Comparison of ENCODE assay signal across 8 cellular contexts in the genomic region with DNA sequence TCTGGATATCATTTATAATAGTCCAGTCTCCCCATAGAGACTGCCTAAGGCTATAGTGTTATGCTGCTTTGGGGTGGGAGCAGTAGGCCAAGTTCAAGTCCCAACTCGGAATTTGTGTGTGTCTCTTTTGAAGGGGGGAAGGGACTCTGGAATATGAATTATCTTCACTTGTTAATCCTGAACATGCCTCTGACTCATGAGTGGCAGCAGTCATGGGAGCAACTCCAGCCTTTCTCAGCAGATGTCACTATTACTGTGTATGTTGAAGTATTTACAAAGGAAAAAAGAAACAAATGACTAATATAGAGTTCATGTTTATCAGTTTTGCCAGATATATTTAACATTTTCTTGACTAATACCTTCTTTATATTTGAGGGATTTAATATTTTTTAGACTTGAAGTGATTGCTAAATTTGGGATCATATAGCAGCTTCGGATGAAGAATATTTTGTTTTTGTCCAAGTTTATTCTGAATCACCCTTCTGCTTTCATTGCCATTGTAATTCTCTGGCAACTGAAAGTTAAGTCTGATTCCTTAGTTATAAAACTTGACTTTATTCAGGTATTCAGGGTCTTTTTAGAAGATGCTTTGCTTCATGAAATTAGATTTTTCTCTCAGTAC. TPM values are rescaled to one million over a fixed set of nuclear protein-coding genes. Genes with fewer than 3 reads are reported as not detected.
DNase-seq lines count a peak whose midpoint lies in the region; ATAC-seq, FAIRE-seq and TF ChIP-seq lines count a peak whose summit lies in the region.

No MANE protein-coding gene starts in this region.

- H3K36me3 ChIP-seq in CD8-positive, alpha-beta T cell (ENCODE audit: insufficient read depth, low read length): peaks cover 59% of the 10 kb centered on the region
- H3K36me3 ChIP-seq in adrenal gland (replicated peaks in 1 of 2) (peaks cover 0 to 86% of the 10 kb centered on the region in 2 donors), upper lobe of right lung (peaks cover 100% of the 10 kb centered on the region)

- no peaks in the 10 kb centered on the region for H3K9me3 Mint-ChIP-seq in CD8-positive, alpha-beta T cell
- no peaks in the 10 kb centered on the region for H3K9me3 Mint-ChIP-seq in natural killer cell treated with Interleukin-12 subunit alpha and Interleukin-12 subunit beta and Interleukin-15 and Interleukin-18, amount 100 ng/mL, for 72 hours

- peaks cover 19% of the 10 kb centered on the region for H3K4me1 Mint-ChIP-seq in CD8-positive, alpha-beta T cell (ENCODE audit: low read depth)
- peaks cover 15 to 31% of the 10 kb centered on the region in 2 donors for H3K4me1 Mint-ChIP-seq in natural killer cell treated with Interleukin-12 subunit alpha and Interleukin-12 subunit beta and Interleukin-15 and Interleukin-18, amount 100 ng/mL, for 72 hours (ENCODE audit: low read depth in 2 of 2)

- H3K4me1 ChIP-seq in CD8-positive, alpha-beta T cell (ENCODE audit: insufficient read depth, low read length): peaks cover 13% of the 10 kb centered on the region
- H3K4me1 ChIP-seq in adrenal gland (replicated peaks in 1 of 2) (peaks cover 0 to 12% of the 10 kb centered on the region in 2 donors), upper lobe of right lung (no peaks in the 10 kb centered on the region)

- CTCF ChIA-PET in CD8-positive, alpha-beta T cell (lab: Charles Lee): interaction anchor here (0.6 to 2.4 kb wide), 5 partner anchors 19 to 155 kb away, joined by 3 to 9 read pairs (median 4); a partner anchor contains a TSS

- no peak for TF ChIP-seq POLR2A in adrenal gland (IDR thresholded peaks at IDR 0.05)

- peaks cover 91% of the 10 kb centered on the region for H3K36me3 Mint-ChIP-seq in CD8-positive, alpha-beta T cell
- peaks cover 33% of the 10 kb centered on the region for H3K36me3 Mint-ChIP-seq in natural killer cell treated with Interleukin-12 subunit alpha and Interleukin-12 subunit beta and Interleukin-15 and Interleukin-18, amount 100 ng/mL, for 72 hours

- no peak overlapping the region for H3K4me3 Mint-ChIP-seq in CD8-positive, alpha-beta T cell
- no peak overlapping the region for H3K4me3 Mint-ChIP-seq in natural killer cell treated with Interleukin-12 subunit alpha and Interleukin-12 subunit beta and Interleukin-15 and Interleukin-18, amount 100 ng/mL, for 72 hours

- TF ChIP-seq CTCF in CD8-positive, alpha-beta T cell (IDR thresholded peaks at IDR 0.05): no peak
- TF ChIP-seq CTCF in adrenal gland (IDR thresholded peaks at IDR 0.05) (peak in 4 of 6 experiments; percentile 32 to 47 (median 38)), upper lobe of right lung (IDR thresholded peaks at IDR 0.05) (peak; percentile 40)

- FAIRE-seq in HTR-8/SVneo (lab: Jason Lieb, UNC): no peak

- no peak overlapping the region for H3K4me3 ChIP-seq in CD8-positive, alpha-beta T cell (ENCODE audit: low read depth, low read length)
- H3K4me3 ChIP-seq in adrenal gland: no peak overlapping the region
- H3K4me3 ChIP-seq in upper lobe of right lung: no peak overlapping the region

- H3K27ac Mint-ChIP-seq in CD8-positive, alpha-beta T cell: peak overlapping the region; percentile 2
- no peak overlapping the region for H3K27ac Mint-ChIP-seq in natural killer cell treated with Interleukin-12 subunit alpha and Interleukin-12 subunit beta and Interleukin-15 and Interleukin-18, amount 100 ng/mL, for 72 hours

- 24 to 44% (median 32%) methylated on average over 2 of the region's 2 CpGs for WGBS in adrenal gland, 4 donors

- POLR2A ChIA-PET in CD8-positive, alpha-beta T cell (lab: Charles Lee): no interaction called here

- ATAC-seq in CD8-positive, alpha-beta T cell: no peak
- peak; percentile 56 for ATAC-seq in upper lobe of right lung
- no peak for ATAC-seq in natural killer cell treated with Interleukin-12 subunit alpha and Interleukin-12 subunit beta and Interleukin-15 and Interleukin-18, amount 100 ng/mL, for 72 hours

- no peaks in the 10 kb centered on the region for H3K9me3 ChIP-seq in CD8-positive, alpha-beta T cell (ENCODE audit: low read length)
- H3K9me3 ChIP-seq in adrenal gland (replicated peaks in 1 of 3) (no peaks in the 10 kb centered on the region), upper lobe of right lung (no peaks in the 10 kb centered on the region)

- peak in 1 of 7 experiments; percentile 24 for DNase-seq in CD8-positive, alpha-beta T cell
- DNase-seq in HTR-8/SVneo (ENCODE audit: insufficient read length, low spot score) (peak; percentile 60), adrenal gland (peak in 6 of 7 donors; percentile 41 to 78 (median 66)), iris pigment epithelial cell (ENCODE audit: low read depth) (peak; percentile 94), upper lobe of right lung (no peak), SIG-M5 treated with dmso at 0.1 percent for 504 hours (lab: John Stamatoyannopoulos, UW; ENCODE audit: unreplicated experiment) (no peak), T1000 (lab: John Stamatoyannopoulos, UW) (no peak)
- no peak for DNase-seq in natural killer cell treated with Interleukin-12 subunit alpha and Interleukin-12 subunit beta and Interleukin-15 and Interleukin-18, amount 100 ng/mL, for 72 hours (ENCODE audit: low spot score)

- H3K27me3 Mint-ChIP-seq in CD8-positive, alpha-beta T cell (ENCODE audit: low read depth): no peaks in the 10 kb centered on the region
- no peaks in the 10 kb centered on the region for H3K27me3 Mint-ChIP-seq in natural killer cell treated with Interleukin-12 subunit alpha and Interleukin-12 subunit beta and Interleukin-15 and Interleukin-18, amount 100 ng/mL, for 72 hours

- H3K27me3 ChIP-seq in CD8-positive, alpha-beta T cell (ENCODE audit: insufficient read depth, low read length): no peaks in the 10 kb centered on the region
- H3K27me3 ChIP-seq in adrenal gland: no peaks in the 10 kb centered on the region
- H3K27me3 ChIP-seq in upper lobe of right lung: no peaks in the 10 kb centered on the region

- no peak overlapping the region for H3K27ac ChIP-seq in CD8-positive, alpha-beta T cell (ENCODE audit: low read depth, low read length)
- H3K27ac ChIP-seq in adrenal gland: peak overlapping the region in 2 of 5 donors; percentile 33 to 52
- H3K27ac ChIP-seq in upper lobe of right lung: no peak overlapping the region

- intact Hi-C loops in CD8-positive, alpha-beta T cell (cut with DNase I, micrococcal nuclease): loop anchor here in 1 of 2 experiments (1.0 to 5.0 kb wide), 3 partner anchors 13 to 101 kb away; a partner anchor contains a TSS
- intact Hi-C loops in adrenal gland (cut with DNase I): loop anchor here (10.0 kb wide), 1 partner anchor 99 kb away; no protein-coding TSS in a partner anchor
- intact Hi-C loops in upper lobe of right lung (cut with DNase I): no loop called here

RNA-seq across cellular contexts. Expression of gene FAM217A, which starts 23.4 kb away (rescaled TPM):
- total RNA-seq in CD8-positive, alpha-beta T cell: not detected
- total RNA-seq in adrenal gland (not detected), upper lobe of right lung (not detected)
- polyA plus RNA-seq in adrenal gland: not detected
- not detected for total RNA-seq in natural killer cell treated with Interleukin-12 subunit alpha and Interleukin-12 subunit beta and Interleukin-15 and Interleukin-18, amount 100 ng/mL, for 72 hours

Comparison
In these comparisons a context has a peak if more than half of its experiments do, and no peak if none do; other contexts are left out.
1. DNase-seq: peak in HTR-8/SVneo (single experiment), adrenal gland (6 of 7) and iris pigment epithelial cell (single experiment); none in upper lobe of right lung (single experiment), SIG-M5 treated with dmso at 0.1 percent for 504 hours (single experiment), T1000 (single experiment) and natural killer cell treated with Interleukin-12 subunit alpha and Interleukin-12 subunit beta and Interleukin-15 and Interleukin-18, amount 100 ng/mL, for 72 hours (single experiment).